In the genomic region with DNA sequence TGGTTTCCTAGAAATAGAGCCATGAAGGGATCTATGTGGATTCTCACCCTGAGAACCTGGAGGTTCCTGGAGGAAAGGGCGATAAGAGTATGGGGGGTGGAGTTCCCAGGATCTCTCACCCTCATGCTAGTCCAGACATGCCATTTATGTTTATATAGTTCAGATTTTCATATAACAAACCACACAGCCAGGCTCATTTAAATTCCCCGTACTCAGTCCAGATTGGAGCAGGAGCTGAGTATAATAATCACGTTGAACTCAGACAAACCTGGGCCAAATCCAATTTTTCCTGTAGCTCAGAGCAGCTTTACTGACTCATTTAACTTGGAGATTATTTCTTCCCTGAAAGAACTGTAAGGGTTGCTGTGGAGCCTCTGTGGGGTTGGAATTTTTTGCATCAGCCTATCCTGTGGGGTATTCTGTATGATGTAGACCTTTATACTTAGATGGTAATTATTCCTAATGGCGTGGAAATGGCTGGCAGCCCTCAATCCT, we compare ENCODE assay signal across 24 cellular contexts.
"Had no signal": no experiment of that assay in that cellular context is flagged by ENCODE, and none has a peak within 500 bp of the region (broad histone marks: within the 10 kb centered on the region; RNA-seq: fewer than 3 reads in every experiment).

No MANE protein-coding gene starts in this region.

- H3K4me3 Mint-ChIP-seq: effector memory CD8-positive, alpha-beta T cell; naive thymus-derived CD8-positive, alpha-beta T cell; stimulated activated effector memory CD8-positive, alpha-beta T cell treated with anti-CD3 and anti-CD28 coated beads, Interleukin-12 subunit alpha, Interleukin-12 subunit beta, amount 100 ng/mL, for 72 hours had no signal

- H3K27ac ChIP-seq: gastrocnemius medialis, heart left ventricle, hepatocyte, left lung, ovary, psoas muscle, sigmoid colon, stomach, thyroid gland, vagina had no signal

- H3K27ac Mint-ChIP-seq: effector memory CD8-positive, alpha-beta T cell; stimulated activated effector memory CD8-positive, alpha-beta T cell treated with anti-CD3 and anti-CD28 coated beads, Interleukin-12 subunit alpha, Interleukin-12 subunit beta, amount 100 ng/mL, for 72 hours had no signal

- ATAC-seq: effector memory CD8-positive, alpha-beta T cell; gastrocnemius medialis; heart left ventricle; left lung; naive thymus-derived CD8-positive, alpha-beta T cell; psoas muscle; right cardiac atrium; stimulated activated effector memory CD8-positive, alpha-beta T cell treated with anti-CD3 and anti-CD28 coated beads, Interleukin-12 subunit alpha, Interleukin-12 subunit beta, amount 100 ng/mL, for 72 hours had no signal

- H3K4me1 ChIP-seq: gastrocnemius medialis, heart left ventricle, left lung, psoas muscle, sigmoid colon, thyroid gland, vagina had no signal

- H3K36me3 Mint-ChIP-seq: naive thymus-derived CD8-positive, alpha-beta T cell; stimulated activated effector memory CD8-positive, alpha-beta T cell treated with anti-CD3 and anti-CD28 coated beads, Interleukin-12 subunit alpha, Interleukin-12 subunit beta, amount 100 ng/mL, for 72 hours had no signal

- H3K9me3 ChIP-seq: gastrocnemius medialis, heart left ventricle, left lung, ovary, psoas muscle, sigmoid colon, stomach, thyroid gland, vagina had no signal

- H3K79me2 ChIP-seq: hepatocyte had no signal

- H3K36me3 ChIP-seq: gastrocnemius medialis, heart left ventricle, left lung, ovary, sigmoid colon, stomach, thyroid gland, vagina had no signal

- H3K4me2 ChIP-seq: hepatocyte had no signal

- DNase-seq: cortex of kidney; effector memory CD8-positive, alpha-beta T cell; erythroblast; gastrocnemius medialis; heart left ventricle; left cardiac atrium; left lung; mesendoderm; naive thymus-derived CD8-positive, alpha-beta T cell; occipital lobe; ovary; posterior cingulate gyrus; psoas muscle; right cardiac atrium; sigmoid colon; stimulated activated CD4-positive, alpha-beta T cell treated with anti-CD3 and anti-CD28 coated beads, Interleukin-2, amount 100 ng/mL, for 24 hours; stimulated activated CD4-positive, alpha-beta T cell treated with anti-CD3 and anti-CD28 coated beads, Interleukin-4, amount 100 ng/mL, for 24 hours; stimulated activated naive CD4-positive, alpha-beta T cell treated with Interleukin-2 at 50 U/mL for 16 hours; stomach; thyroid gland; trophoblast cell had no signal

- H3K27me3 ChIP-seq: gastrocnemius medialis, hepatocyte, ovary, thyroid gland, vagina had no signal

- H3K4me3 ChIP-seq: gastrocnemius medialis, heart left ventricle, hepatocyte, left lung, ovary, psoas muscle, sigmoid colon, stomach, thyroid gland, vagina had no signal

- H3K9me3 Mint-ChIP-seq: effector memory CD8-positive, alpha-beta T cell; naive thymus-derived CD8-positive, alpha-beta T cell; stimulated activated effector memory CD8-positive, alpha-beta T cell treated with anti-CD3 and anti-CD28 coated beads, Interleukin-12 subunit alpha, Interleukin-12 subunit beta, amount 100 ng/mL, for 72 hours had no signal

- H2AFZ ChIP-seq: hepatocyte had no signal
